In the genomic region with DNA sequence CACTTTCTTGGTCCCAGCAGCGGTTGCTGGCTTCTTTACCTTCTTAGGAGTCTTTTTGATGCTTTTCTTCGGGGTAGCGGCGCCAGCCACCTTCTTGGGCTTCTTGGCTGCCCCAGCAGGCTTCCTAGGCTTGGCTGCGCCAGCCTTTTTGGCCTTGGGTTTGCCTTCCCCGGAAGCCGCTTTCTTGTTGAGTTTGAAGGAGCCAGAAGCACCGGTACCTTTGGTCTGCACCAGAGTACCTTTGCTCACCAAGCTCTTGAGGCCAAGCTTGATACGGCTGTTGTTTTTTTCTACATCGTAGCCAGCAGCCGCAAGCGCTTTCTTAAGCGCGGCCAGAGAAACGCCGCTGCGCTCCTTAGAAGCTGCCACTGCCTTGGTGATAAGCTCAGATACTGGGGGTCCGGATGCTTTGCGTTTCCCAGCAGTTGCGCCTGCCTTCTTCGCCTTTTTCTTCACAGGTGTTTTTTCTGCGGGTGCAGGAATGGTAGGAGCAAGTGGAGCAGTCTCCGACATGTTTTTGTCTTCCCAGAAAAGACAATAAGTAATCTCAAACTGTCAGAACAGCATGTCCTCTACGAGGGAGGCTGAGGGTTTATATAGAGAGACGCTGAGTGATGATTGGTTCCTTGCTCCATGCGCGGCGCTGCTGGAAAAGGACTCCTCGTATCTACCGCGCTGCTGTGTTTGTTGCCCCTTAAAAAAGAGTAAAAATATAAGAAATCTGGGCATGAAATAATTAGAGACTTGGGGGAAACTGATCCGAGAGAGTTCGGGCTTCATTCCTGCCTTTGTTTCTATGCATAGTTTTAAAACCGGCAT, we compare ENCODE assay signal across 8 cellular contexts.
A peak's percentile ranks its signal among the peaks of the same experiment; 100 is the strongest.
DNase-seq lines count a peak whose midpoint lies in the region; ATAC-seq, FAIRE-seq and TF ChIP-seq lines count a peak whose summit lies in the region.

No MANE protein-coding gene starts in this region.

- H3K9ac ChIP-seq in GM12878 (ENCODE audit: control insufficient read depth, insufficient read depth, low read length), result peak overlapping the region; percentile 96

- H3K36me3 ChIP-seq in GM12878 (ENCODE audit: control insufficient read depth in 2 of 2, insufficient read depth in 2 of 2, low read length in 1 of 2), result no peaks in the 10 kb centered on the region
- no peaks in the 10 kb centered on the region for H3K36me3 ChIP-seq in spleen

- BruUV-seq in GM12878 (replicated peaks; lab: Mats Ljungman, UMichigan), result TSS peak; percentile 100

- WGBS in GM12878 (ENCODE audit: insufficient coverage, insufficient replicate concordance, low lambda C conversion rate, missing lambda C conversion rate), result under 1% methylated on average over 34 of the region's 34 CpGs
- 0 to 1% (median 0%) methylated on average over 34 of the region's 34 CpGs for WGBS in spleen, 5 donors

- peak overlapping the region; percentile 70 for H2AFZ ChIP-seq in GM12878 (ENCODE audit: control insufficient read depth, low read depth, low read length)

- intact Hi-C loops in GM12878 (cut with micrococcal nuclease; ENCODE audit: unreplicated experiment), result loop anchor here (2.0 to 10.0 kb wide), 2 partner anchors 18 to 1660 kb away; a partner anchor contains a TSS
- intact Hi-C loops in spleen (cut with DNase I; ENCODE audit: low total_unique reads), result no loop called here

- RAD21 ChIA-PET in GM12878 (lab: Charles Lee; ENCODE audit: unreplicated experiment), result interaction anchor here (0.6 to 5.6 kb wide), 12 partner anchors 9 to 96 kb away, joined by 3 to 50 read pairs (median 5); a partner anchor contains a TSS

- H3K4me2 ChIP-seq in GM12878 (ENCODE audit: control insufficient read depth, insufficient read depth), result peak overlapping the region; percentile 89

- no peak for FAIRE-seq in GM12878 (lab: Jason Lieb, UNC)

- TF ChIP-seq EP300 in GM12878 (IDR thresholded peaks at IDR 0.05; ENCODE audit: borderline replicate concordance in 1 of 2, control insufficient read depth in 1 of 2, low read depth in 2 of 2, low read length in 2 of 2), result peak in 1 of 2 experiments; percentile 64; a peak in 2 of 4 replicates

- POLR2A ChIA-PET in GM12878 (lab: Charles Lee), result interaction anchor here (0.5 to 5.2 kb wide), 14 partner anchors 10 to 1659 kb away, joined by 3 to 56 read pairs (median 6); a partner anchor contains a TSS

- peak; percentile 92 for TF ChIP-seq POLR2A in GM12878 (IDR thresholded peaks at IDR 0.05; ENCODE audit: low read depth, low read length)
- peak; percentile 98 to 99 (median 98) for TF ChIP-seq POLR2A in spleen (IDR thresholded peaks at IDR 0.05)

- DNase-seq in ELF-1 (ENCODE audit: low read depth, low spot score) (peak; percentile 90), KBM-7 (peak; percentile 95), SW480 (ENCODE audit: low spot score) (peak; percentile 69), GM12878 (ENCODE audit: low read depth, low spot score) (peak; percentile 96), spleen (peak; percentile 91), NCI-H1694 treated with DMSO at 0.1 percent for 48 hours (lab: John Stamatoyannopoulos, UW) (no peak)

- H3K27me3 ChIP-seq in GM12878 (replicated peaks in 1 of 2; ENCODE audit: control insufficient read depth in 2 of 2, insufficient read depth in 2 of 2, low read length in 1 of 2), result no peaks in the 10 kb centered on the region
- no peaks in the 10 kb centered on the region for H3K27me3 ChIP-seq in spleen (replicated peaks in 1 of 7)

- no peaks in the 10 kb centered on the region for H4K20me1 ChIP-seq in GM12878 (ENCODE audit: control insufficient read depth, insufficient read depth)

- TF ChIP-seq RAD21 in GM12878 (IDR thresholded peaks at IDR 0.05; ENCODE audit: insufficient read depth, low read depth, low read length), result 0 out of 2 replicates have a peak, but pooled peaks have one; percentile 13

- H3K4me1 ChIP-seq in GM12878 (ENCODE audit: control insufficient read depth, insufficient read depth, low read length) (peaks cover 2% of the 10 kb centered on the region), spleen (peaks cover 0 to 47% (median 33%) of the 10 kb centered on the region in 6 donors)

- H3K27ac ChIP-seq in GM12878 (ENCODE audit: control insufficient read depth, insufficient read depth), result peak overlapping the region; percentile 95
- H3K27ac ChIP-seq in spleen, result peak overlapping the region; percentile 93 to 99 (median 96)

- SMC1A ChIA-PET in GM12878 (lab: Charles Lee; ENCODE audit: uncharacterized antibody, unreplicated experiment), result interaction anchor here (0.7 to 5.2 kb wide), 10 partner anchors 10 to 110 kb away, joined by 3 to 44 read pairs (median 6); a partner anchor contains a TSS

- peaks cover 3% of the 10 kb centered on the region for H3K79me2 ChIP-seq in GM12878 (ENCODE audit: control insufficient read depth, insufficient read depth, low read length)

- in situ Hi-C loops in KBM-7 (cut with MboI; ENCODE audit: low pct_unique_long_range_greater_than_20kb, low sequenced_read_pairs), result no loop called here
- in situ Hi-C loops in GM12878 (cut with MboI), result no loop called here

- ATAC-seq in GM21576 (IDR thresholded peaks at IDR 0.05; ENCODE audit: unreplicated experiment) (peak; percentile 52), GM12878 (peak; percentile 62)

- CTCF ChIA-PET in GM12878 (lab: Yijun Ruan, JAX), result interaction anchor here (0.9 to 6.5 kb wide), 6 partner anchors 16 to 61 kb away, joined by 3 to 46 read pairs (median 4); a partner anchor contains a TSS

- H3K9me3 ChIP-seq in GM12878 (replicated peaks; ENCODE audit: control insufficient read depth, insufficient read depth, low read length) (no peaks in the 10 kb centered on the region), iPS-18c (ENCODE audit: control insufficient read depth, insufficient read depth, low read length) (no peaks in the 10 kb centered on the region), spleen (peaks cover 0 to 8% (median 3%) of the 10 kb centered on the region in 8 donors)

- TF ChIP-seq CTCF in GM12878 (IDR thresholded peaks at IDR 0.05 in 2 of 3, conservative IDR thresholded peaks at IDR 0.05 in 1 of 3; ENCODE audit: control insufficient read depth in 2 of 3, extremely low read depth in 1 of 3, insufficient read depth in 1 of 3, low read depth in 3 of 3, low read length in 3 of 3) (no peak; a peak in 1 of 6 replicates), spleen (IDR thresholded peaks at IDR 0.05 in 8 of 11, conservative IDR thresholded peaks at IDR 0.05 in 3 of 11) (peak in 1 of 11 experiments; percentile 9)

- H3K4me3 ChIP-seq in GM12878 (peak overlapping the region; percentile 83), iPS-18c (ENCODE audit: insufficient read depth, low read depth, low read length) (peak overlapping the region; percentile 80), spleen (peak overlapping the region; percentile 40 to 71 (median 50))

TF ChIP-seq in GM12878, 131 proteins besides CTCF, POLR2A, EP300 and RAD21 (continues in another document):
- TF ChIP-seq SIN3A (IDR thresholded peaks at IDR 0.05; ENCODE audit: low read depth, low read length), result peak; percentile 89; the same call in 1 of the 2 replicates
- TF ChIP-seq PAX5 (IDR thresholded peaks at IDR 0.05; ENCODE audit: borderline replicate concordance, low read depth, low read length), result no peak; the same call in none of the 2 replicates
- 0 out of 2 replicates have a peak, but pooled peaks have one; percentile 13 for TF ChIP-seq MEF2A (IDR thresholded peaks at IDR 0.05; ENCODE audit: insufficient read depth, low read depth, low read length)
- TF ChIP-seq, protein P1, sequence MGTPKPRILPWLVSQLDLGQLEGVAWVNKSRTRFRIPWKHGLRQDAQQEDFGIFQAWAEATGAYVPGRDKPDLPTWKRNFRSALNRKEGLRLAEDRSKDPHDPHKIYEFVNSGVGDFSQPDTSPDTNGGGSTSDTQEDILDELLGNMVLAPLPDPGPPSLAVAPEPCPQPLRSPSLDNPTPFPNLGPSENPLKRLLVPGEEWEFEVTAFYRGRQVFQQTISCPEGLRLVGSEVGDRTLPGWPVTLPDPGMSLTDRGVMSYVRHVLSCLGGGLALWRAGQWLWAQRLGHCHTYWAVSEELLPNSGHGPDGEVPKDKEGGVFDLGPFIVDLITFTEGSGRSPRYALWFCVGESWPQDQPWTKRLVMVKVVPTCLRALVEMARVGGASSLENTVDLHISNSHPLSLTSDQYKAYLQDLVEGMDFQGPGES (IDR thresholded peaks at IDR 0.05), result no peak; the same call in 1 of the 2 replicates
- peak; percentile 9; the same call in 1 of the 2 replicates for TF ChIP-seq ATF7 (IDR thresholded peaks at IDR 0.05; ENCODE audit: low read depth)
- TF ChIP-seq SREBF1 (IDR thresholded peaks at IDR 0.05; ENCODE audit: low read length), result no peak
- no peak for TF ChIP-seq SMC3 (IDR thresholded peaks at IDR 0.05; ENCODE audit: borderline replicate concordance, low read length)
- TF ChIP-seq, protein P2, sequence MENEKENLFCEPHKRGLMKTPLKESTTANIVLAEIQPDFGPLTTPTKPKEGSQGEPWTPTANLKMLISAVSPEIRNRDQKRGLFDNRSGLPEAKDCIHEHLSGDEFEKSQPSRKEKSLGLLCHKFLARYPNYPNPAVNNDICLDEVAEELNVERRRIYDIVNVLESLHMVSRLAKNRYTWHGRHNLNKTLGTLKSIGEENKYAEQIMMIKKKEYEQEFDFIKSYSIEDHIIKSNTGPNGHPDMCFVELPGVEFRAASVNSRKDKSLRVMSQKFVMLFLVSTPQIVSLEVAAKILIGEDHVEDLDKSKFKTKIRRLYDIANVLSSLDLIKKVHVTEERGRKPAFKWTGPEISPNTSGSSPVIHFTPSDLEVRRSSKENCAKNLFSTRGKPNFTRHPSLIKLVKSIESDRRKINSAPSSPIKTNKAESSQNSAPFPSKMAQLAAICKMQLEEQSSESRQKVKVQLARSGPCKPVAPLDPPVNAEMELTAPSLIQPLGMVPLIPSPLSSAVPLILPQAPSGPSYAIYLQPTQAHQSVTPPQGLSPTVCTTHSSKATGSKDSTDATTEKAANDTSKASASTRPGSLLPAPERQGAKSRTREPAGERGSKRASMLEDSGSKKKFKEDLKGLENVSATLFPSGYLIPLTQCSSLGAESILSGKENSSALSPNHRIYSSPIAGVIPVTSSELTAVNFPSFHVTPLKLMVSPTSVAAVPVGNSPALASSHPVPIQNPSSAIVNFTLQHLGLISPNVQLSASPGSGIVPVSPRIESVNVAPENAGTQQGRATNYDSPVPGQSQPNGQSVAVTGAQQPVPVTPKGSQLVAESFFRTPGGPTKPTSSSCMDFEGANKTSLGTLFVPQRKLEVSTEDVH (IDR thresholded peaks at IDR 0.05; ENCODE audit: low read depth, partially characterized antibody), result no peak
- no peak for TF ChIP-seq CBX5 (IDR thresholded peaks at IDR 0.05; ENCODE audit: low read depth)
- 0 out of 2 replicates have a peak, but pooled peaks have one; percentile 9 for TF ChIP-seq RAD51 (IDR thresholded peaks at IDR 0.05)
